21 cellular contexts compared by ENCODE assay signal in genomic region chr16:41439-42068, GRCh38. TPM values are rescaled to one million over a fixed set of nuclear protein-coding genes. Genes with fewer than 3 reads are reported as not detected.
DNase-seq lines count a peak whose midpoint lies in the region; ATAC-seq and TF ChIP-seq lines count a peak whose summit lies in the region.
"Had no signal": no experiment of that assay in that cellular context is flagged by ENCODE, and none has a peak within 500 bp of the region (broad histone marks: within the 10 kb centered on the region; RNA-seq: fewer than 3 reads in every experiment).

No MANE protein-coding gene starts in this region.

- no peak overlapping the region for H3K4me3 ChIP-seq in spleen
- H3K4me3 ChIP-seq: thyroid gland had no signal

- intact Hi-C loops in spleen (cut with DNase I; ENCODE audit: low total_unique reads): no loop called here

- ATAC-seq in central memory CD8-positive, alpha-beta T cell (replicated peaks; ENCODE audit: extremely low read depth, poor library complexity, severe bottlenecking): no peak
- ATAC-seq in left lobe of liver: peak; percentile 8
- no peak for ATAC-seq in stimulated activated effector memory CD8-positive, alpha-beta T cell treated with anti-CD3 and anti-CD28 coated beads, Interleukin-12 subunit alpha, Interleukin-12 subunit beta, amount 100 ng/mL, for 72 hours
- no peak for ATAC-seq in GM21423 (IDR thresholded peaks at IDR 0.05; ENCODE audit: unreplicated experiment)
- ATAC-seq: effector memory CD8-positive, alpha-beta T cell; esophagus mucosa; gastroesophageal sphincter; SK-N-SH treated with all-trans-retinoic acid at 6 μM for 48 hours; stimulated activated naive CD8-positive, alpha-beta T cell treated with anti-CD3 and anti-CD28 coated beads, Interleukin-15, Interleukin-2, amounts not matched to agents 100 U/mL and 50 U/mL, for 24 hours had no signal

- H3K27me3 ChIP-seq in spleen (replicated peaks in 1 of 7): no peaks in the 10 kb centered on the region
- H3K27me3 ChIP-seq: gastroesophageal sphincter, thyroid gland had no signal

- H3K4me1 Mint-ChIP-seq in IgD-negative memory B cell: peaks cover 35 to 43% (median 37%) of the 10 kb centered on the region in 3 donors
- peaks cover 37% of the 10 kb centered on the region for H3K4me1 Mint-ChIP-seq in central memory CD8-positive, alpha-beta T cell
- H3K4me1 Mint-ChIP-seq in stimulated activated effector memory CD8-positive, alpha-beta T cell treated with anti-CD3 and anti-CD28 coated beads, Interleukin-12 subunit alpha, Interleukin-12 subunit beta, amount 100 ng/mL, for 72 hours: peaks cover 40% of the 10 kb centered on the region

- H3K4me1 ChIP-seq in spleen: peaks cover 11 to 51% (median 31%) of the 10 kb centered on the region in 6 donors
- H3K4me1 ChIP-seq: gastroesophageal sphincter, thyroid gland had no signal

- H3K9me3 Mint-ChIP-seq in IgD-negative memory B cell: no peaks in the 10 kb centered on the region
- no peaks in the 10 kb centered on the region for H3K9me3 Mint-ChIP-seq in central memory CD8-positive, alpha-beta T cell
- no peaks in the 10 kb centered on the region for H3K9me3 Mint-ChIP-seq in stimulated activated effector memory CD8-positive, alpha-beta T cell treated with anti-CD3 and anti-CD28 coated beads, Interleukin-12 subunit alpha, Interleukin-12 subunit beta, amount 100 ng/mL, for 72 hours
- H3K9me3 Mint-ChIP-seq: activated CD4-positive, alpha-beta T cell treated with anti-CD3 and anti-CD28 coated beads, Interleukin-2, amount 10 ng/mL, durations not matched to agents 24 days and 14 days; effector memory CD8-positive, alpha-beta T cell; T-helper 2 cell treated with Interferon-gamma antibody and Interleukin-4, amounts not matched to agents 5 μg/mL and 100 μg/mL, for 36 hours had no signal

- H3K4me3 Mint-ChIP-seq in IgD-negative memory B cell: peak overlapping the region in 1 of 4 donors; percentile 56
- no peak overlapping the region for H3K4me3 Mint-ChIP-seq in central memory CD8-positive, alpha-beta T cell
- H3K4me3 Mint-ChIP-seq in stimulated activated effector memory CD8-positive, alpha-beta T cell treated with anti-CD3 and anti-CD28 coated beads, Interleukin-12 subunit alpha, Interleukin-12 subunit beta, amount 100 ng/mL, for 72 hours: no peak overlapping the region
- H3K4me3 Mint-ChIP-seq: activated CD4-positive, alpha-beta T cell treated with anti-CD3 and anti-CD28 coated beads, Interleukin-2, amount 10 ng/mL, durations not matched to agents 24 days and 14 days; effector memory CD8-positive, alpha-beta T cell; T-helper 2 cell treated with Interferon-gamma antibody and Interleukin-4, amounts not matched to agents 5 μg/mL and 100 μg/mL, for 36 hours had no signal

- H3K27me3 Mint-ChIP-seq in IgD-negative memory B cell: no peaks in the 10 kb centered on the region
- H3K27me3 Mint-ChIP-seq in central memory CD8-positive, alpha-beta T cell: no peaks in the 10 kb centered on the region
- H3K27me3 Mint-ChIP-seq: activated CD4-positive, alpha-beta T cell treated with anti-CD3 and anti-CD28 coated beads, Interleukin-2, amount 10 ng/mL, durations not matched to agents 24 days and 14 days; effector memory CD8-positive, alpha-beta T cell had no signal

- H3K9me3 ChIP-seq in spleen: no peaks in the 10 kb centered on the region
- H3K9me3 ChIP-seq: gastroesophageal sphincter, thyroid gland had no signal

- 90 to 93% (median 92%) methylated on average over 22 of the region's 22 CpGs for WGBS in spleen, 5 donors

- H3K27ac Mint-ChIP-seq in IgD-negative memory B cell: peak overlapping the region; percentile 31 to 88 (median 66)
- H3K27ac Mint-ChIP-seq in central memory CD8-positive, alpha-beta T cell (ENCODE audit: low read depth): peak overlapping the region; percentile 77
- peak overlapping the region; percentile 36 for H3K27ac Mint-ChIP-seq in stimulated activated effector memory CD8-positive, alpha-beta T cell treated with anti-CD3 and anti-CD28 coated beads, Interleukin-12 subunit alpha, Interleukin-12 subunit beta, amount 100 ng/mL, for 72 hours
- H3K27ac Mint-ChIP-seq: activated CD4-positive, alpha-beta T cell treated with anti-CD3 and anti-CD28 coated beads, Interleukin-2, amount 10 ng/mL, durations not matched to agents 24 days and 14 days; T-helper 2 cell treated with Interferon-gamma antibody and Interleukin-4, amounts not matched to agents 5 μg/mL and 100 μg/mL, for 36 hours had no signal

- DNase-seq in central memory CD8-positive, alpha-beta T cell (ENCODE audit: low spot score in 2 of 2): no peak
- DNase-seq in left lobe of liver (ENCODE audit: low spot score) (no peak), HK-2 (ENCODE audit: unreplicated experiment) (no peak), spleen (no peak)
- DNase-seq in stimulated activated effector memory CD8-positive, alpha-beta T cell treated with anti-CD3 and anti-CD28 coated beads, Interleukin-12 subunit alpha, Interleukin-12 subunit beta, amount 100 ng/mL, for 72 hours (ENCODE audit: low spot score in 2 of 2): no peak
- DNase-seq: activated CD4-positive, alpha-beta T cell treated with anti-CD3 and anti-CD28 coated beads, Interleukin-2, amount 10 ng/mL, durations not matched to agents 24 days and 14 days; effector memory CD8-positive, alpha-beta T cell; islet precursor cell; NCI-H1092; NCI-H1930; NCI-H226; stimulated activated CD4-positive, alpha-beta T cell treated with anti-CD3 and anti-CD28 coated beads, Interleukin-12 subunit alpha, Interleukin-12 subunit beta, amount 100 ng/mL, for 4 hours; stimulated activated CD4-positive, alpha-beta T cell treated with anti-CD3 and anti-CD28 coated beads, Interleukin-4, amount 100 ng/mL, for 24 hours; stimulated activated naive CD8-positive, alpha-beta T cell treated with anti-CD3 and anti-CD28 coated beads, Interleukin-15, Interleukin-2, amounts not matched to agents 100 U/mL and 50 U/mL, for 24 hours; thyroid gland had no signal

- peaks cover 0 to 58% (median 26%) of the 10 kb centered on the region in 6 donors for H3K36me3 ChIP-seq in spleen

- TF ChIP-seq POLR2A in spleen (IDR thresholded peaks at IDR 0.05): no peak

- no peaks in the 10 kb centered on the region for H3K36me3 Mint-ChIP-seq in IgD-negative memory B cell
- H3K36me3 Mint-ChIP-seq in central memory CD8-positive, alpha-beta T cell (ENCODE audit: insufficient read depth): peaks cover 35% of the 10 kb centered on the region
- peaks cover 78% of the 10 kb centered on the region for H3K36me3 Mint-ChIP-seq in stimulated activated effector memory CD8-positive, alpha-beta T cell treated with anti-CD3 and anti-CD28 coated beads, Interleukin-12 subunit alpha, Interleukin-12 subunit beta, amount 100 ng/mL, for 72 hours

- H3K27ac ChIP-seq in spleen: peak overlapping the region in 1 of 8 donors; percentile 16
- H3K27ac ChIP-seq: gastroesophageal sphincter, thyroid gland had no signal

- TF ChIP-seq CTCF in spleen (IDR thresholded peaks at IDR 0.05 in 8 of 11, conservative IDR thresholded peaks at IDR 0.05 in 3 of 11): no peak

RNA-seq across cellular contexts. Expression of gene POLR3K, which starts 11.9 kb away (rescaled TPM):
- 45.2 TPM for polyA plus RNA-seq in IgD-negative memory B cell
- total RNA-seq in left lobe of liver: 5.1 TPM
- total RNA-seq in spleen: 10 to 100 TPM in 4 of 7 donors, 1 to 10 TPM in 3; 5.2 to 17.9 (median 13.2) TPM
- 10 to 100 TPM; 13.1 to 24.1 (median 21.2) TPM for polyA plus RNA-seq in spleen

RNA-seq across cellular contexts. Expression of gene SNRNP25, which starts 12.1 kb away (rescaled TPM):
- polyA plus RNA-seq in IgD-negative memory B cell (39.1 TPM), spleen (10 to 100 TPM; 39.8 to 48.1 (median 46.6) TPM)
- total RNA-seq in left lobe of liver (16.0 TPM), spleen (10 to 100 TPM; 13.6 to 25.1 (median 17.2) TPM)

RNA-seq across cellular contexts. Expression of gene RHBDF1, which starts 30.9 kb away (rescaled TPM):
- polyA plus RNA-seq in IgD-negative memory B cell (not detected), spleen (10 to 100 TPM in 1 of 3 donors, 1 to 10 TPM in 2; 7.0 to 11.4 (median 9.2) TPM)
- total RNA-seq in left lobe of liver (5.8 TPM), spleen (10 to 100 TPM in 4 of 7 donors, 1 to 10 TPM in 3; 6.5 to 23.0 (median 14.9) TPM)

RNA-seq across cellular contexts. Expression of gene MPG, which starts 36.5 kb away (rescaled TPM):
- polyA plus RNA-seq in IgD-negative memory B cell (87.6 TPM), spleen (100 to 1,000 TPM; 115 to 122 (median 121) TPM)
- total RNA-seq in left lobe of liver (28.0 TPM), spleen (10 to 100 TPM; 34.8 to 82.4 (median 50.0) TPM)
